In genomic region chr9:35603986-35604577, GRCh38 we compare ENCODE assay signal across 8 cellular contexts. TPM values are rescaled to one million over a fixed set of nuclear protein-coding genes. Genes with fewer than 3 reads are reported as not detected.
DNase-seq lines count a peak whose midpoint lies in the region; ATAC-seq and TF ChIP-seq lines count a peak whose summit lies in the region.

No MANE protein-coding gene starts in this region.

- peaks cover 25% of the 10 kb centered on the region for H3K36me3 Mint-ChIP-seq in CD4-positive, alpha-beta T cell (ENCODE audit: low read depth)
- H3K36me3 Mint-ChIP-seq in activated CD4-positive, alpha-beta memory T cell treated with anti-CD3 and anti-CD28 coated beads for 36 hours = peaks cover 8% of the 10 kb centered on the region

- H3K36me3 ChIP-seq in right lobe of liver = peaks cover 0 to 10% (median 4%) of the 10 kb centered on the region in 4 donors

- H3K4me1 Mint-ChIP-seq in CD4-positive, alpha-beta T cell (ENCODE audit: low read depth) = peaks cover 33% of the 10 kb centered on the region
- H3K4me1 Mint-ChIP-seq in activated CD4-positive, alpha-beta memory T cell treated with anti-CD3 and anti-CD28 coated beads for 36 hours (ENCODE audit: low read depth) = peaks cover 29% of the 10 kb centered on the region

- peak; percentile 88 for ATAC-seq in CD4-positive, alpha-beta T cell (ENCODE audit: poor library complexity)
- ATAC-seq in GM19397 (IDR thresholded peaks at IDR 0.05; ENCODE audit: unreplicated experiment) = peak; percentile 82
- peak; percentile 83 for ATAC-seq in HG03571 (IDR thresholded peaks at IDR 0.05; ENCODE audit: unreplicated experiment)
- peak; percentile 92 to 95 (median 92) for ATAC-seq in right lobe of liver

- peak; percentile 64 for TF ChIP-seq POLR2A in right lobe of liver (IDR thresholded peaks at IDR 0.05)

- peak overlapping the region; percentile 49 to 97 (median 79) for H3K4me3 ChIP-seq in dorsolateral prefrontal cortex
- H3K4me3 ChIP-seq in right lobe of liver = peak overlapping the region; percentile 61 to 85 (median 65)

- H3K27ac Mint-ChIP-seq in CD4-positive, alpha-beta T cell = peak overlapping the region; percentile 96
- peak overlapping the region; percentile 98 for H3K27ac Mint-ChIP-seq in activated CD4-positive, alpha-beta memory T cell treated with anti-CD3 and anti-CD28 coated beads for 36 hours

- CTCF ChIA-PET in CD4-positive, alpha-beta T cell (lab: Charles Lee) = interaction anchor here (0.7 to 4.3 kb wide), 26 partner anchors 9 to 532 kb away, joined by 3 to 31 read pairs (median 4); partner anchors contain the start of genes ARHGEF39, CCDC107, CREB3 and RMRP
- CTCF ChIA-PET in activated CD4-positive, alpha-beta memory T cell treated with anti-CD3 and anti-CD28 coated beads for 36 hours (lab: Charles Lee) = interaction anchor here (0.6 to 2.1 kb wide), 29 partner anchors 12 to 619 kb away, joined by 3 to 29 read pairs (median 4); partner anchors contain the start of genes ARHGEF39, CCDC107, CREB3 and DNAJB5

- under 1% methylated on average over 28 of the region's 41 CpGs for WGBS in right lobe of liver (ENCODE audit: insufficient coverage, low coverage, low lambda C conversion rate, missing lambda C conversion rate)

- intact Hi-C loops in CD4-positive, alpha-beta T cell (cut with DNase I, micrococcal nuclease) = loop anchor here (1.0 to 10.0 kb wide), 11 partner anchors 43 to 1161 kb away; partner anchors contain the start of genes ATOSB (in 1 of the 2), CCDC107 (in 1 of the 2), CREB3 (in 1 of the 2) and RMRP (in 1 of the 2)
- intact Hi-C loops in activated CD4-positive, alpha-beta memory T cell treated with anti-CD3 and anti-CD28 coated beads for 36 hours (cut with micrococcal nuclease) = loop anchor here (1.0 to 10.0 kb wide), 10 partner anchors 15 to 615 kb away; partner anchors contain the start of genes ATOSB, CCDC107, CREB3 and DNAJB5
- intact Hi-C loops in dorsolateral prefrontal cortex (cut with DNase I) = loop anchor here (1.0 to 5.0 kb wide), 6 partner anchors 42 to 128 kb away; partner anchors contain the start of genes CREB3 (in 1 of the 2) and TLN1 (in 1 of the 2)
- intact Hi-C loops in right lobe of liver (cut with DNase I) = no loop called here

- peak overlapping the region; percentile 99 for H3K4me3 Mint-ChIP-seq in CD4-positive, alpha-beta T cell
- peak overlapping the region; percentile 97 for H3K4me3 Mint-ChIP-seq in activated CD4-positive, alpha-beta memory T cell treated with anti-CD3 and anti-CD28 coated beads for 36 hours

- H3K9me3 Mint-ChIP-seq in CD4-positive, alpha-beta T cell = no peaks in the 10 kb centered on the region
- H3K9me3 Mint-ChIP-seq in activated CD4-positive, alpha-beta memory T cell treated with anti-CD3 and anti-CD28 coated beads for 36 hours = no peaks in the 10 kb centered on the region

- no peaks in the 10 kb centered on the region for H3K27me3 ChIP-seq in CD4-positive, alpha-beta T cell (ENCODE audit: control insufficient read depth, insufficient read depth, low read length)
- H3K27me3 ChIP-seq in dorsolateral prefrontal cortex = no peaks in the 10 kb centered on the region
- no peaks in the 10 kb centered on the region for H3K27me3 ChIP-seq in right lobe of liver

- H3K27ac ChIP-seq in CD4-positive, alpha-beta T cell (ENCODE audit: low read depth, low read length) = peak overlapping the region; percentile 73
- peak overlapping the region; percentile 63 to 95 (median 88) for H3K27ac ChIP-seq in dorsolateral prefrontal cortex
- H3K27ac ChIP-seq in right lobe of liver = peak overlapping the region; percentile 83 to 89 (median 89)

- H3K4me1 ChIP-seq in right lobe of liver = peaks cover 0 to 11% (median 3%) of the 10 kb centered on the region in 4 donors

- DNase-seq in CD4-positive, alpha-beta T cell = peak; percentile 98 to 99 (median 99)
- DNase-seq in NCI-H774 (lab: John Stamatoyannopoulos, UW) (peak; percentile 99), dorsolateral prefrontal cortex (peak; percentile 98 to 99 (median 99)), right lobe of liver (peak; percentile 99 to 100 (median 100))
- DNase-seq in activated CD4-positive, alpha-beta memory T cell treated with anti-CD3 and anti-CD28 coated beads for 36 hours = peak; percentile 100
- DNase-seq in stimulated activated CD4-positive, alpha-beta T cell treated with anti-CD3 and anti-CD28 coated beads, Interleukin-4, amount 100 ng/mL, for 4 hours = peak; percentile 98 to 99

- POLR2A ChIA-PET in CD4-positive, alpha-beta T cell (lab: Charles Lee) = interaction anchor here (0.6 to 3.9 kb wide), 13 partner anchors 11 to 1336 kb away, joined by 3 to 45 read pairs (median 4); partner anchors contain the start of genes CCDC107, CD72, CREB3 and RMRP
- POLR2A ChIA-PET in activated CD4-positive, alpha-beta memory T cell treated with anti-CD3 and anti-CD28 coated beads for 36 hours (lab: Charles Lee) = interaction anchor here (1.0 to 1.3 kb wide), 5 partner anchors 12 to 128 kb away, joined by 4 to 7 read pairs (median 6); partner anchors contain the start of genes CCDC107, CREB3, RMRP and TLN1

- H3K27me3 Mint-ChIP-seq in CD4-positive, alpha-beta T cell = no peaks in the 10 kb centered on the region
- H3K27me3 Mint-ChIP-seq in activated CD4-positive, alpha-beta memory T cell treated with anti-CD3 and anti-CD28 coated beads for 36 hours = no peaks in the 10 kb centered on the region

- no peaks in the 10 kb centered on the region for H3K9me3 ChIP-seq in CD4-positive, alpha-beta T cell (ENCODE audit: control insufficient read depth, low read length)
- H3K9me3 ChIP-seq in right lobe of liver = no peaks in the 10 kb centered on the region

- TF ChIP-seq CTCF in CD4-positive, alpha-beta T cell (IDR thresholded peaks at IDR 0.05) = peak; percentile 98
- TF ChIP-seq CTCF in dorsolateral prefrontal cortex (IDR thresholded peaks at IDR 0.05 in 54 of 56, conservative IDR thresholded peaks at IDR 0.05 in 2 of 56; ENCODE audit: low read depth in 1 of 56, partially characterized antibody in 56 of 56) = peak; percentile 93 to 100 (median 98)
- peak; percentile 93 to 98 (median 97) for TF ChIP-seq CTCF in right lobe of liver (IDR thresholded peaks at IDR 0.05)

RNA-seq across cellular contexts. Expression of gene TESK1, which starts 1.0 kb away (rescaled TPM):
- total RNA-seq in CD4-positive, alpha-beta T cell = 10 to 100 TPM; 18.5 to 18.6 TPM
- total RNA-seq in activated CD4-positive, alpha-beta memory T cell treated with anti-CD3 and anti-CD28 coated beads for 36 hours = 10 to 100 TPM; 31.0 to 34.7 TPM
- total RNA-seq in dorsolateral prefrontal cortex = 10 to 100 TPM; 37.3 to 76.3 (median 48.8) TPM
- 10 to 100 TPM; 10.7 to 17.2 (median 13.4) TPM for total RNA-seq in right lobe of liver

RNA-seq across cellular contexts. Expression of gene CD72, which starts 14.1 kb away (rescaled TPM):
- 1 to 10 TPM; 2.3 to 3.6 TPM for total RNA-seq in CD4-positive, alpha-beta T cell
- total RNA-seq in activated CD4-positive, alpha-beta memory T cell treated with anti-CD3 and anti-CD28 coated beads for 36 hours = 1 to 10 TPM; 9.4 to 9.8 TPM
- total RNA-seq in dorsolateral prefrontal cortex = 1 to 10 TPM in 110 of 120 experiments, under 1 TPM in 10; 0.48 to 5.7 (median 2.3) TPM
- total RNA-seq in right lobe of liver = 1 to 10 TPM in 4 of 6 experiments, under 1 TPM in 2; 0.60 to 6.9 (median 2.3) TPM

RNA-seq across cellular contexts. Expression of gene SIT1, which starts 46.6 kb away (rescaled TPM):
- total RNA-seq in CD4-positive, alpha-beta T cell = 10 to 100 TPM; 18.4 to 19.2 TPM
- total RNA-seq in activated CD4-positive, alpha-beta memory T cell treated with anti-CD3 and anti-CD28 coated beads for 36 hours = 10 to 100 TPM; 74.6 to 75.8 TPM
- total RNA-seq in dorsolateral prefrontal cortex (under 1 TPM in 5 of 120 experiments, not detected in 115; 0.38 to 0.64 (median 0.43) TPM), right lobe of liver (under 1 TPM in 5 of 6 experiments, not detected in 1; 0.18 to 0.58 (median 0.37) TPM)

RNA-seq across cellular contexts. Expression of gene RMRP, which starts 53.7 kb away (rescaled TPM):
- over 10,000 TPM; 14,857 to 24,615 TPM for total RNA-seq in CD4-positive, alpha-beta T cell
- over 10,000 TPM; 10,694 to 13,592 TPM for total RNA-seq in activated CD4-positive, alpha-beta memory T cell treated with anti-CD3 and anti-CD28 coated beads for 36 hours
- total RNA-seq in dorsolateral prefrontal cortex (1,000 to 10,000 TPM in 119 of 120 experiments, 100 to 1,000 TPM in 1; 532 to 8,708 (median 3,979) TPM), right lobe of liver (over 10,000 TPM in 2 of 6 experiments, 1,000 to 10,000 TPM in 4; 1,534 to 17,791 (median 6,650) TPM)

RNA-seq across cellular contexts. Expression of gene CCDC107, which starts 54.0 kb away (rescaled TPM):
- 10 to 100 TPM; 10.2 TPM for total RNA-seq in CD4-positive, alpha-beta T cell
- 10 to 100 TPM; 15.0 to 15.7 TPM for total RNA-seq in activated CD4-positive, alpha-beta memory T cell treated with anti-CD3 and anti-CD28 coated beads for 36 hours
- total RNA-seq in dorsolateral prefrontal cortex (10 to 100 TPM; 11.4 to 26.1 (median 18.2) TPM), right lobe of liver (10 to 100 TPM; 10.0 to 24.2 (median 15.3) TPM)

Comparison
In these comparisons a context has a peak if more than half of its experiments do, and no peak if none do; other contexts are left out.
1. Peak in every context shown above with its lines: DNase-seq, ATAC-seq, H3K4me3 ChIP-seq and H3K27ac ChIP-seq.
2. RNA of gene SIT1, which starts 46.6 kb away (total RNA-seq): 74.6 to 75.8 TPM in activated CD4-positive, alpha-beta memory T cell treated with anti-CD3 and anti-CD28 coated beads for 36 hours and 18.4 to 19.2 TPM in CD4-positive, alpha-beta T cell; 0.18 to 0.58 TPM in right lobe of liver and 0.38 to 0.64 TPM in dorsolateral prefrontal cortex; every median in the first group is over 10 times any median in the second.
3. intact Hi-C loops: an anchor here in CD4-positive, alpha-beta T cell (1.0 to 10.0 kb wide), activated CD4-positive, alpha-beta memory T cell treated with anti-CD3 and anti-CD28 coated beads for 36 hours (1.0 to 10.0 kb wide) and dorsolateral prefrontal cortex (1.0 to 5.0 kb wide); none called in right lobe of liver.